ENCODE assay signal across 23 cellular contexts in the genomic region with DNA sequence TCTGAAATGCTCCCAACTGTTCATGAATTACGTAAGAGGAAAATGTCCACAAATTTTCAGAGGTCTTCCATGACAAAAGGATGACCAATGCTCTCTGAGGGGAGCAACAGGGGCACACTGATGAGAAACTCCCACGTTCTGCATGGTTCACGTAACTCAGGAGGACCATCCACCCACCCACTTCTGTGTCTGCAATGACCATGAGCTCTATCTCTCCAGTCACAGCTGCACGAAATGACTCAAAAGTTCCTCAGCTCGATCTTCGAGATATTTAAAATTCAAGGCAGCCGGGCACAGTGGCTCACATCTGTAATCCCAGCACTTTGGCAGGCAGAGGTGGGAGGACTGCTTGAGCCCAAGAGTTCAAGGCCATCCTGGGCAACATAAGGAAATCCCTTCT. TPM values are rescaled to one million over a fixed set of nuclear protein-coding genes. Genes with fewer than 3 reads are reported as not detected.
A peak's percentile ranks its signal among the peaks of the same experiment; 100 is the strongest.
DNase-seq lines count a peak whose midpoint lies in the region; ATAC-seq, FAIRE-seq and TF ChIP-seq lines count a peak whose summit lies in the region.
"Had no signal": no experiment of that assay in that cellular context is flagged by ENCODE, and none has a peak within 500 bp of the region (broad histone marks: within the 10 kb centered on the region; RNA-seq: fewer than 3 reads in every experiment).

No MANE protein-coding gene starts in this region.

- no peak overlapping the region for H3K4me3 Mint-ChIP-seq in stimulated activated naive CD8-positive, alpha-beta T cell treated with anti-CD3 and anti-CD28 coated beads, Interleukin-15, amount 100 ng/mL, for 72 hours
- H3K4me3 Mint-ChIP-seq in type B pancreatic cell: no peak overlapping the region
- H3K4me3 Mint-ChIP-seq: CD8-positive, alpha-beta memory T cell; GM23338 had no signal

- FAIRE-seq in kidney (lab: Jason Lieb, UNC): no peak

- H3K4me3 ChIP-seq in kidney (ENCODE audit: low read length in 2 of 2): no peak overlapping the region
- H3K4me3 ChIP-seq: GM23338 had no signal

- H3K36me3 Mint-ChIP-seq in type B pancreatic cell: peaks cover 26% of the 10 kb centered on the region

- intact Hi-C loops in kidney (cut with DNase I): no loop called here

- no peaks in the 10 kb centered on the region for H3K4me1 ChIP-seq in kidney (ENCODE audit: control insufficient read depth in 1 of 2, insufficient read depth in 1 of 2, low read depth in 1 of 2, low read length in 2 of 2)

- H3K9me3 Mint-ChIP-seq in stimulated activated naive CD8-positive, alpha-beta T cell treated with anti-CD3 and anti-CD28 coated beads, Interleukin-15, amount 100 ng/mL, for 72 hours: no peaks in the 10 kb centered on the region
- no peaks in the 10 kb centered on the region for H3K9me3 Mint-ChIP-seq in type B pancreatic cell

- H3K36me3 ChIP-seq in kidney (ENCODE audit: control insufficient read depth in 1 of 2, insufficient read depth in 2 of 2, low read length in 2 of 2): peaks cover 4 to 9% of the 10 kb centered on the region in 2 donors

- no peak overlapping the region for H3K9ac ChIP-seq in kidney (ENCODE audit: low read length in 2 of 2)

- no peak for DNase-seq in stimulated activated naive CD8-positive, alpha-beta T cell treated with anti-CD3 and anti-CD28 coated beads, Interleukin-15, Interleukin-2, amounts not matched to agents 100 U/mL and 50 U/mL, for 24 hours
- DNase-seq in stimulated activated naive CD8-positive, alpha-beta T cell treated with anti-CD3 and anti-CD28 coated beads, Interleukin-15, amount 100 ng/mL, for 72 hours: no peak
- peak; percentile 1 for DNase-seq in kidney
- no peak for DNase-seq in type B pancreatic cell (ENCODE audit: extremely low spot score, unreplicated experiment)
- no peak for DNase-seq in foreskin melanocyte
- DNase-seq: Calu3; CD8-positive, alpha-beta memory T cell; DMS53; GDM1; NCI-H1092 treated with DMSO at 0.1 percent for 48 hours; NCI-H146; NCI-H2029; NCI-H2227 treated with DMSO at 0.1 percent for 48 hours; NCI-H510A treated with DMSO at 0.1 percent for 48 hours; NCI-H774 had no signal

- peak; percentile 19 for ATAC-seq in stimulated activated naive CD8-positive, alpha-beta T cell treated with anti-CD3 and anti-CD28 coated beads, Interleukin-15, Interleukin-2, amounts not matched to agents 100 U/mL and 50 U/mL, for 24 hours
- ATAC-seq in stimulated activated naive CD8-positive, alpha-beta T cell treated with anti-CD3 and anti-CD28 coated beads, Interleukin-15, amount 100 ng/mL, for 72 hours: no peak
- no peak for ATAC-seq in GM18861 (IDR thresholded peaks at IDR 0.05; ENCODE audit: unreplicated experiment)
- no peak for ATAC-seq in HG02798 (IDR thresholded peaks at IDR 0.05; ENCODE audit: poor library complexity, unreplicated experiment)
- ATAC-seq: GM23338, HCT116, Panc1, SK-N-SH treated with all-trans-retinoic acid at 6 μM for 48 hours had no signal

- no peaks in the 10 kb centered on the region for H3K9me3 ChIP-seq in kidney (ENCODE audit: control insufficient read depth in 1 of 2, low read length in 2 of 2)

- H3K27ac ChIP-seq in VCaP (peak overlapping the region; percentile 99; the same call in 1 of the 2 replicates), kidney (ENCODE audit: low read depth in 2 of 2, low read length in 2 of 2) (no peak overlapping the region)
- H3K27ac ChIP-seq: C4-2B had no signal

- H3K27ac Mint-ChIP-seq in stimulated activated naive CD8-positive, alpha-beta T cell treated with anti-CD3 and anti-CD28 coated beads, Interleukin-15, amount 100 ng/mL, for 72 hours: peak overlapping the region in 1 of 2 donors; percentile 65
- peak overlapping the region; percentile 76 for H3K27ac Mint-ChIP-seq in type B pancreatic cell
- H3K27ac Mint-ChIP-seq: GM23338 had no signal

- no peaks in the 10 kb centered on the region for H3K27me3 Mint-ChIP-seq in stimulated activated naive CD8-positive, alpha-beta T cell treated with anti-CD3 and anti-CD28 coated beads, Interleukin-15, amount 100 ng/mL, for 72 hours
- no peaks in the 10 kb centered on the region for H3K27me3 Mint-ChIP-seq in type B pancreatic cell
- H3K27me3 Mint-ChIP-seq: CD8-positive, alpha-beta memory T cell had no signal

- H3K4me1 Mint-ChIP-seq in stimulated activated naive CD8-positive, alpha-beta T cell treated with anti-CD3 and anti-CD28 coated beads, Interleukin-15, amount 100 ng/mL, for 72 hours: peaks cover 23% of the 10 kb centered on the region
- H3K4me1 Mint-ChIP-seq in type B pancreatic cell (ENCODE audit: unreplicated experiment): peaks cover 11% of the 10 kb centered on the region
- H3K4me1 Mint-ChIP-seq: GM23338 had no signal

- no peak for TF ChIP-seq CTCF in VCaP (conservative IDR thresholded peaks at IDR 0.05)
- no peak for TF ChIP-seq CTCF in kidney (IDR thresholded peaks at IDR 0.05; ENCODE audit: borderline replicate concordance, extremely low read depth, insufficient read depth)
- TF ChIP-seq CTCF in type B pancreatic cell (conservative IDR thresholded peaks at IDR 0.05): no peak

RNA-seq across cellular contexts. Expression of a gene that starts 15.8 kb away (rescaled TPM):
- total RNA-seq in kidney (65.4 TPM), type B pancreatic cell (ENCODE audit: low replicate concordance) (74.0 and 100 TPM in 2 replicates)
- polyA plus RNA-seq in kidney (ENCODE audit: insufficient read depth, low read depth, low replicate concordance): 64.7 TPM
